ENCODE assay signal across 20 cellular contexts in genomic region chr2:215388002-215388728, GRCh38. TPM values are rescaled to one million over a fixed set of nuclear protein-coding genes. Genes with fewer than 3 reads are reported as not detected.
A peak's percentile ranks its signal among the peaks of the same experiment; 100 is the strongest.
DNase-seq lines count a peak whose midpoint lies in the region; ATAC-seq, FAIRE-seq and TF ChIP-seq lines count a peak whose summit lies in the region.
"Had no signal": no experiment of that assay in that cellular context is flagged by ENCODE, and none has a peak within 500 bp of the region (broad histone marks: within the 10 kb centered on the region; RNA-seq: fewer than 3 reads in every experiment).

No MANE protein-coding gene starts in this region.

- TF ChIP-seq EP300 in H1 (IDR thresholded peaks at IDR 0.05; ENCODE audit: borderline replicate concordance in 1 of 2, low read depth in 2 of 2, low read length in 2 of 2), result no peak

- no peak overlapping the region for H2AK9ac ChIP-seq in IMR-90 (replicated peaks; ENCODE audit: low read depth, low read length, poor library complexity)

- peaks cover 38% of the 10 kb centered on the region for H3K4me1 Mint-ChIP-seq in osteocyte (ENCODE audit: unreplicated experiment)

- peak overlapping the region; percentile 91 for H3K27ac Mint-ChIP-seq in osteocyte (ENCODE audit: unreplicated experiment)
- H3K27ac Mint-ChIP-seq: IgD-negative memory B cell had no signal

- peaks cover 98% of the 10 kb centered on the region for H3F3A ChIP-seq in GM23248 (ENCODE audit: insufficient read depth)

- H4K8ac ChIP-seq in IMR-90 (ENCODE audit: low read depth in 2 of 2, low read length in 2 of 2), result no peak overlapping the region; a peak in 1 of 4 replicates
- no peak overlapping the region for H4K8ac ChIP-seq in H1 (ENCODE audit: extremely low read depth, insufficient read depth, low read length)

- H3K4me3 ChIP-seq in GM23248 (no peak overlapping the region), IMR-90 (ENCODE audit: insufficient read depth, low read depth, low read length) (no peak overlapping the region), H1 (ENCODE audit: extremely low read depth in 1 of 4, insufficient read depth in 2 of 4, low read depth in 3 of 4, low read length in 4 of 4) (no peak overlapping the region)
- H3K4me3 ChIP-seq: Peyer's patch had no signal

- no peaks in the 10 kb centered on the region for H3K79me2 ChIP-seq in GM23248 (ENCODE audit: insufficient read depth)
- no peaks in the 10 kb centered on the region for H3K79me2 ChIP-seq in H1 (ENCODE audit: control insufficient read depth in 1 of 2, insufficient read depth in 2 of 2, low read length in 2 of 2)

- H3K9me3 ChIP-seq in GM23248 (ENCODE audit: low read depth), result no peaks in the 10 kb centered on the region
- H3K9me3 ChIP-seq in IMR-90 (ENCODE audit: control insufficient read depth, insufficient read depth, low read length), result no peaks in the 10 kb centered on the region
- no peaks in the 10 kb centered on the region for H3K9me3 ChIP-seq in H1 (ENCODE audit: insufficient read depth in 2 of 2, low read depth in 1 of 2, low read length in 1 of 2)
- H3K9me3 ChIP-seq: Peyer's patch had no signal

- CTCF ChIA-PET in IMR-90 (lab: Yijun Ruan, JAX) (no interaction called here), H1 (lab: Charles Lee; ENCODE audit: partially characterized antibody) (interaction anchor here (0.6 kb wide), 1 partner anchor 162 kb away, joined by 3 read pairs; no protein-coding TSS in a partner anchor)

- DNase-seq in GM23248, result no peak
- no peak for DNase-seq in IMR-90
- DNase-seq in H1 (ENCODE audit: low read depth in 1 of 2, low spot score in 2 of 2), result no peak
- DNase-seq in osteocyte (ENCODE audit: extremely low spot score, unreplicated experiment), result no peak
- no peak for DNase-seq in ecto neural progenitor cell (ENCODE audit: low spot score)
- DNase-seq: ACHN, DMS79 treated with DMSO at 0.1 percent for 48 hours, HCEC 1CT, MM.1S, NCI-H1092 treated with DMSO at 0.1 percent for 48 hours, NCI-H2081, NCI-H2171 treated with DMSO at 0.1 percent for 48 hours, NCI-H446 treated with DMSO at 0.1 percent for 48 hours, NCI-H69, Peyer's patch had no signal

- peak overlapping the region; percentile 73 for H2BK12ac ChIP-seq in H1 (ENCODE audit: low read depth, low read length)

- TF ChIP-seq CTCF in IMR-90 (conservative IDR thresholded peaks at IDR 0.05; ENCODE audit: low read depth, low read length) (no peak), H1 (IDR thresholded peaks at IDR 0.05; ENCODE audit: control extremely low read depth in 1 of 3, insufficient read depth in 1 of 3, low read depth in 1 of 3, low read length in 3 of 3) (no peak), osteocyte (IDR thresholded peaks at IDR 0.05) (no peak)

- H3K23me2 ChIP-seq in H1 (ENCODE audit: low read depth, low read length), result no peaks in the 10 kb centered on the region

- 88 to 95% methylated on average over 7 of the region's 7 CpGs for whole genome bisulfite sequencing in GM23248 (ENCODE audit: low coverage in 1 of 2, low lambda C conversion rate in 2 of 2, missing lambda C conversion rate in 2 of 2), 2 experiments
- WGBS in IMR-90 (ENCODE audit: extremely low coverage in 2 of 2, insufficient read length in 1 of 2), 2 experiments, result no CpG with 5 or more reads among the region's 7 CpGs
- 91% methylated on average over 7 of the region's 7 CpGs; no CpG with 5 or more reads in 1 of the 2 experiments for WGBS in H1 (ENCODE audit: extremely low coverage in 1 of 2, insufficient coverage in 1 of 2, insufficient read length in 1 of 2, insufficient replicate concordance in 2 of 2, low coverage in 1 of 2, low lambda C conversion rate in 2 of 2, missing lambda C conversion rate in 1 of 2), 2 experiments

- H3K9me3 Mint-ChIP-seq in osteocyte (ENCODE audit: unreplicated experiment), result no peaks in the 10 kb centered on the region
- H3K9me3 Mint-ChIP-seq: IgD-negative memory B cell had no signal

- H3K56ac ChIP-seq in IMR-90 (ENCODE audit: extremely low read depth, insufficient read depth, low read length), result no peak overlapping the region
- no peak overlapping the region for H3K56ac ChIP-seq in H1 (replicated peaks; ENCODE audit: insufficient read length, low read depth, low read length)

- in situ Hi-C loops in GM23248 (cut with MboI), result no loop called here
- in situ Hi-C loops in IMR-90 (cut with MboI; ENCODE audit: low sequenced_read_pairs), result no loop called here

- intact Hi-C loops in IMR-90 (cut with micrococcal nuclease), result loop anchor here (5.0 kb wide), 1 partner anchor 34 kb away; no protein-coding TSS in a partner anchor

- no peak overlapping the region for H3K4me3 Mint-ChIP-seq in osteocyte (ENCODE audit: unreplicated experiment)
- H3K4me3 Mint-ChIP-seq: IgD-negative memory B cell had no signal

- TF ChIP-seq POLR2A in IMR-90 (IDR thresholded peaks at IDR 0.05; ENCODE audit: low read depth, low read length) (0 out of 2 replicates have a peak, but pooled peaks have one; percentile 42), H1 (IDR thresholded peaks at IDR 0.05; ENCODE audit: control extremely low read depth in 1 of 2, low read depth in 2 of 2, low read length in 2 of 2) (no peak)

- no peak overlapping the region for H3K14ac ChIP-seq in IMR-90 (replicated peaks; ENCODE audit: low read depth, low read length)
- no peak overlapping the region for H3K14ac ChIP-seq in H1 (ENCODE audit: insufficient read length)

- no peaks in the 10 kb centered on the region for H3K9me1 ChIP-seq in IMR-90 (ENCODE audit: insufficient read depth, low read length)

- H4K20me1 ChIP-seq in GM23248 (ENCODE audit: insufficient read depth), result peaks cover 19% of the 10 kb centered on the region; the same call in 1 of the 2 replicates
- peaks cover 14% of the 10 kb centered on the region; the same call in 1 of the 2 replicates for H4K20me1 ChIP-seq in IMR-90 (ENCODE audit: insufficient read depth, low read length)
- no peaks in the 10 kb centered on the region for H4K20me1 ChIP-seq in H1 (replicated peaks in 1 of 2; ENCODE audit: control insufficient read depth in 1 of 2, insufficient read depth in 2 of 2, low read length in 2 of 2)

- H4K5ac ChIP-seq in IMR-90 (ENCODE audit: low read depth, low read length) (no peak overlapping the region), H1 (ENCODE audit: insufficient read length, low read depth, low read length) (no peak overlapping the region)

- no peaks in the 10 kb centered on the region for H3K9me2 ChIP-seq in GM23248 (ENCODE audit: insufficient read depth)

- dilution Hi-C loops in IMR-90 (cut with HindIII; ENCODE audit: low sequenced_read_pairs, unreplicated experiment), result no loop called here

- H2AFZ ChIP-seq in GM23248, result no peak overlapping the region
- H2AFZ ChIP-seq in IMR-90 (replicated peaks; ENCODE audit: low read length, poor library complexity), result no peak overlapping the region
- no peak overlapping the region for H2AFZ ChIP-seq in H1 (ENCODE audit: low read length)

- H3K18ac ChIP-seq in IMR-90 (ENCODE audit: low read depth, low read length) (no peak overlapping the region), H1 (ENCODE audit: extremely low read depth, low read length) (no peak overlapping the region)

- H3K9ac ChIP-seq in GM23248 (peak overlapping the region; percentile 15), IMR-90 (ENCODE audit: low read depth, low read length) (no peak overlapping the region; the same call in 1 of the 2 replicates), H1 (replicated peaks in 1 of 4; ENCODE audit: extremely low read depth in 1 of 4, low read depth in 3 of 4, low read length in 3 of 4) (no peak overlapping the region)

- H2BK20ac ChIP-seq in IMR-90 (ENCODE audit: low read depth, low read length), result no peak overlapping the region
- H2BK20ac ChIP-seq in H1 (ENCODE audit: low read length), result no peak overlapping the region

- no peak overlapping the region for H2BK5ac ChIP-seq in IMR-90 (ENCODE audit: low read depth, low read length, poor library complexity, severe bottlenecking)
- H2BK5ac ChIP-seq in H1 (ENCODE audit: low read depth, low read length), result no peak overlapping the region

- H2BK120ac ChIP-seq in IMR-90 (ENCODE audit: low read depth, low read length) (no peak overlapping the region), H1 (replicated peaks; ENCODE audit: low read depth, low read length) (no peak overlapping the region)

- peaks cover 81% of the 10 kb centered on the region for H3K36me3 Mint-ChIP-seq in osteocyte (ENCODE audit: unreplicated experiment)

- H3K23ac ChIP-seq in IMR-90 (ENCODE audit: low read depth, low read length) (no peak overlapping the region), H1 (ENCODE audit: insufficient read length) (no peak overlapping the region)

- H2AK5ac ChIP-seq in IMR-90 (ENCODE audit: low read depth, low read length), result no peak overlapping the region
- H2AK5ac ChIP-seq in H1 (ENCODE audit: low read depth, low read length), result no peak overlapping the region; the same call in 1 of the 2 replicates

- no peak overlapping the region for H4K91ac ChIP-seq in IMR-90 (ENCODE audit: insufficient read depth, low read depth, low read length)
- no peak overlapping the region for H4K91ac ChIP-seq in H1 (replicated peaks; ENCODE audit: insufficient read length, low read length)

- H3K27me3 ChIP-seq in GM23248 (replicated peaks; ENCODE audit: insufficient read depth), result no peaks in the 10 kb centered on the region
- no peaks in the 10 kb centered on the region for H3K27me3 ChIP-seq in IMR-90 (ENCODE audit: control insufficient read depth, insufficient read depth, low read length)
- no peaks in the 10 kb centered on the region for H3K27me3 ChIP-seq in H1 (replicated peaks in 1 of 4; ENCODE audit: control insufficient read depth in 3 of 4, extremely low read depth in 1 of 4, insufficient read depth in 3 of 4, low read length in 3 of 4)
- H3K27me3 ChIP-seq: Peyer's patch had no signal

- H2BK15ac ChIP-seq in IMR-90 (ENCODE audit: low read depth, low read length) (no peak overlapping the region), H1 (ENCODE audit: low read length) (no peak overlapping the region)

- H3K36me3 ChIP-seq in GM23248 (ENCODE audit: low read depth) (peaks cover 91% of the 10 kb centered on the region), IMR-90 (ENCODE audit: control insufficient read depth, insufficient read depth, low read length) (peaks cover 69% of the 10 kb centered on the region), H1 (ENCODE audit: control insufficient read depth in 2 of 4, insufficient read depth in 4 of 4, low read length in 3 of 4) (peaks cover 2 to 16% (median 10%) of the 10 kb centered on the region in 4 experiments; a peak in 5 of 8 replicates)

- H3K27ac ChIP-seq in GM23248 (peak overlapping the region; percentile 68), IMR-90 (ENCODE audit: insufficient read depth, low read length) (0 out of 2 replicates have a peak overlapping the region, but pooled peaks have one; percentile 3), H1 (ENCODE audit: low read depth, low read length) (peak overlapping the region; percentile 68)
- H3K27ac ChIP-seq: C4-2B, Peyer's patch had no signal

- H3K27me3 Mint-ChIP-seq in osteocyte (ENCODE audit: unreplicated experiment), result no peaks in the 10 kb centered on the region

- no peak for TF ChIP-seq RAD21 in IMR-90 (IDR thresholded peaks at IDR 0.05; ENCODE audit: low read length)
- TF ChIP-seq RAD21 in H1 (IDR thresholded peaks at IDR 0.05 in 1 of 2, conservative IDR thresholded peaks at IDR 0.05 in 1 of 2; ENCODE audit: low read depth in 2 of 2, low read length in 2 of 2), result no peak

- H3K4me2 ChIP-seq in GM23248 (ENCODE audit: unreplicated experiment) (no peak overlapping the region), IMR-90 (ENCODE audit: low read depth, low read length) (no peak overlapping the region), H1 (ENCODE audit: insufficient read depth in 1 of 2, low read depth in 2 of 2, low read length in 2 of 2) (no peak overlapping the region)

- ATAC-seq in IMR-90 (ENCODE audit: low read depth) (no peak), HG03432 (IDR thresholded peaks at IDR 0.05; ENCODE audit: unreplicated experiment) (no peak), GM21737 (IDR thresholded peaks at IDR 0.05; ENCODE audit: unreplicated experiment) (no peak)

- no TSS peak for BruUV-seq in IMR-90 (replicated peaks; lab: Mats Ljungman, UMichigan)

- POLR2A ChIA-PET in IMR-90 (lab: Charles Lee; ENCODE audit: unreplicated experiment) (no interaction called here), H1 (lab: Charles Lee; ENCODE audit: partially characterized antibody) (no interaction called here)

- no peak for FAIRE-seq in H1 (lab: Jason Lieb, UNC)
- FAIRE-seq: D721Med had no signal

- H3K4ac ChIP-seq in IMR-90 (ENCODE audit: low read depth, low read length) (no peak overlapping the region), H1 (replicated peaks; ENCODE audit: insufficient read length, low read depth, low read length) (no peak overlapping the region)

- H3K79me1 ChIP-seq in IMR-90 (ENCODE audit: low read depth in 1 of 2, low read length in 2 of 2), result peaks cover 31 to 53% of the 10 kb centered on the region in 2 experiments
- no peaks in the 10 kb centered on the region for H3K79me1 ChIP-seq in H1 (ENCODE audit: low read depth, low read length)

- H3K4me1 ChIP-seq in GM23248 (ENCODE audit: insufficient read depth) (peaks cover 5% of the 10 kb centered on the region; the same call in 1 of the 2 replicates), IMR-90 (ENCODE audit: control insufficient read depth, insufficient read depth, low read length) (no peaks in the 10 kb centered on the region), H1 (replicated peaks in 1 of 4; ENCODE audit: control insufficient read depth in 3 of 4, insufficient read depth in 4 of 4, low read length in 3 of 4) (peaks cover 2 to 6% (median 4%) of the 10 kb centered on the region in 4 experiments; a peak in 4 of 7 replicates)
- H3K4me1 ChIP-seq: Peyer's patch had no signal

RNA-seq across cellular contexts. Expression of gene FN1, which starts 47.7 kb away (rescaled TPM):
- 33,406 and 36,331 TPM in 2 replicates for total RNA-seq in GM23248 (2014; rRNA removed; shearing (Covaris generic))
- 19,771 and 20,647 TPM in 2 replicates for polyA plus RNA-seq in GM23248 (2016; fragmentation: Nextera tagmentation; extraction: Ambion mirVana)
- total RNA-seq in IMR-90 (2012; rRNA removed), result 7,693 and 8,243 TPM in 2 replicates
- polyA plus RNA-seq in IMR-90 (2012; rRNA removed), result 11,046 and 13,004 TPM in 2 replicates
- polyA plus RNA-seq in IMR-90 (2012; cell fraction: cytosol; rRNA removed), result 4,918 and 6,925 TPM in 2 replicates
- polyA plus RNA-seq in IMR-90 (2012; cell fraction: nucleus; rRNA removed; ENCODE audit: low replicate concordance), result 23,704 and 31,508 TPM in 2 replicates
- 109 and 116 TPM in 2 replicates for total RNA-seq in H1 (2021; fragmentation: NEBNext Ultra II Directional; extraction: Animal tissue kit (Norgen Biotek cat#: 25700))
- polyA plus RNA-seq in H1 (2011; rRNA removed), result 42.4 and 42.9 TPM in 2 replicates
- 43.8 TPM for polyA plus RNA-seq in H1 (2011; cell fraction: cytosol; rRNA removed)
- 156 TPM for polyA plus RNA-seq in H1 (2011; cell fraction: nucleus; rRNA removed)
- 62.9 to 96.1 TPM (median 74.4 TPM) in 4 replicates for polyA plus RNA-seq in H1 (2012, experiment 1 of 2)
- polyA plus RNA-seq in H1 (2012, experiment 2 of 2), result 11.6 TPM
- 149 TPM for polyA plus RNA-seq in H1 (2013, experiment 1 of 2)
- polyA plus RNA-seq in H1 (2013, experiment 2 of 2), result 106 TPM
- 75.3 and 112 TPM in 2 replicates for polyA minus RNA-seq in H1 (2011; rRNA and poly(A)+ RNA removed)
- 58.6 TPM for polyA minus RNA-seq in H1 (2011; cell fraction: cytosol; rRNA and poly(A)+ RNA removed)
- 61.7 TPM for polyA minus RNA-seq in H1 (2011; cell fraction: nucleus; rRNA and poly(A)+ RNA removed)
- total RNA-seq in osteocyte, result 16,854 and 18,487 TPM in 2 replicates

Comparison
In these comparisons a context has a peak if more than half of its experiments do, and no peak if none do; other contexts are left out.
1. H3K27ac ChIP-seq: peak in every context shown above with its lines; median percentile 68 in GM23248; 68 in H1; 3 in IMR-90.
2. RNA of gene FN1, which starts 47.7 kb away (total RNA-seq): 33,406 to 36,331 TPM in GM23248, 16,854 to 18,487 TPM in osteocyte and 7,693 to 8,243 TPM in IMR-90; 109 to 116 TPM in H1; every median in the first group is over 10 times any median in the second.